In genomic region chr20:25020345-25020744, GRCh38 we compare ENCODE assay signal across 13 cellular contexts.
"Had no signal": no experiment of that assay in that cellular context is flagged by ENCODE, and none has a peak within 500 bp of the region (broad histone marks: within the 10 kb centered on the region; RNA-seq: fewer than 3 reads in every experiment).

No MANE protein-coding gene starts in this region.

- ATAC-seq: activated naive CD4-positive, alpha-beta T cell treated with anti-CD3 and anti-CD28 coated beads, Interleukin-2, amount 50 U/mL, for 72 hours; T-helper 17 cell had no signal

- H3K27me3 ChIP-seq: brain microvascular endothelial cell, heart right ventricle, testis, uterus had no signal

- H3K4me1 ChIP-seq: uterus had no signal

- DNase-seq: activated CD4-positive, alpha-beta T cell treated with anti-CD3 and anti-CD28 coated beads, Interleukin-2, amount 10 ng/mL, durations not matched to agents 24 days and 14 days; amniotic stem cell; brain microvascular endothelial cell; effector CD4-positive, alpha-beta T cell; islet precursor cell; stimulated activated naive CD4-positive, alpha-beta T cell; T-helper 17 cell; testis; uterus had no signal

- H3K9me3 ChIP-seq: heart right ventricle, testis, uterus had no signal

- H3K4me3 ChIP-seq: heart right ventricle, smooth muscle cell, testis, uterus had no signal

- H3K36me3 ChIP-seq: brain microvascular endothelial cell, uterus had no signal

- H3K27ac ChIP-seq: brain microvascular endothelial cell, parathyroid adenoma, testis, uterus had no signal
